28 cellular contexts compared by ENCODE assay signal in the genomic region with DNA sequence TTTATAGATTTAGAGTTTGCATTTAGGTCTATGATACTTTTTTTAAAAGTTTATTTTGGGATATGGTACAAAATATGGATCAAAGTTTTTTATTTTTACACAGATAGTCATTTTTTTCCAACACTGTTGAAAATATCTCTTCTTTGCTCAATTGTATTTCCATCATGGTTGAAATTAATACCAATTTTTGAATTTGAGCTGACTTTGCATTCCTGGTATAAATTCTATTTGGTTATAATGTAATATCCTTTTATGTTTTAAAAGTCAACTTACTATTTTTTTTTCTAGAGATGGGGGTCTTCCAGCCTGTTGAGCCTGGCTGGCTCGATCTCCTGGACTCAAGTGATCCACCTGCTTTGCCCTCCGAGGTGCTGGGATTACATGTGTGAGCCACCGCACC.
"Had no signal": no experiment of that assay in that cellular context is flagged by ENCODE, and none has a peak within 500 bp of the region (broad histone marks: within the 10 kb centered on the region; RNA-seq: fewer than 3 reads in every experiment).

No MANE protein-coding gene starts in this region.

- ATAC-seq: effector memory CD8-positive, alpha-beta T cell; esophagus mucosa; foreskin keratinocyte; gastrocnemius medialis; gastroesophageal sphincter; heart left ventricle; heart right ventricle had no signal

- H3K27me3 ChIP-seq: colonic mucosa, dorsolateral prefrontal cortex, esophagus muscularis mucosa, esophagus squamous epithelium, foreskin keratinocyte, gastrocnemius medialis, gastroesophageal sphincter, heart left ventricle, heart right ventricle had no signal

- H3K9me3 ChIP-seq: colonic mucosa, esophagus muscularis mucosa, esophagus squamous epithelium, gastrocnemius medialis, gastroesophageal sphincter, heart left ventricle, heart right ventricle had no signal

- H3K4me1 ChIP-seq: colonic mucosa, esophagus muscularis mucosa, esophagus squamous epithelium, foreskin keratinocyte, gastrocnemius medialis, gastroesophageal sphincter, heart left ventricle, heart right ventricle had no signal

- H3K36me3 ChIP-seq: colonic mucosa, esophagus muscularis mucosa, esophagus squamous epithelium, gastrocnemius medialis, gastroesophageal sphincter, heart left ventricle, heart right ventricle had no signal

- H3K27ac ChIP-seq: colonic mucosa, coronary artery, dorsolateral prefrontal cortex, epithelial cell of prostate, esophagus muscularis mucosa, esophagus squamous epithelium, foreskin keratinocyte, gastrocnemius medialis, gastroesophageal sphincter, heart left ventricle, heart right ventricle had no signal

- DNase-seq: colonic mucosa; cortex of kidney; dermis blood vessel endothelial cell; dorsolateral prefrontal cortex; effector CD4-positive, alpha-beta T cell; effector CD8-positive, alpha-beta T cell; effector memory CD4-positive, alpha-beta T cell; effector memory CD8-positive, alpha-beta T cell; endodermal cell; erythroblast; esophagus squamous epithelium; foreskin fibroblast; foreskin keratinocyte; foreskin melanocyte; gastrocnemius medialis; glutamatergic neuron; head of caudate nucleus; heart left ventricle; heart right ventricle had no signal

- FAIRE-seq: colon, endometrium, endothelial cell of umbilical vein, frontal cortex had no signal

- H3K4me3 ChIP-seq: colonic mucosa, coronary artery, dorsolateral prefrontal cortex, esophagus muscularis mucosa, esophagus squamous epithelium, gastrocnemius medialis, gastroesophageal sphincter, heart left ventricle, heart right ventricle had no signal
